14 cellular contexts compared by ENCODE assay signal in the genomic region with DNA sequence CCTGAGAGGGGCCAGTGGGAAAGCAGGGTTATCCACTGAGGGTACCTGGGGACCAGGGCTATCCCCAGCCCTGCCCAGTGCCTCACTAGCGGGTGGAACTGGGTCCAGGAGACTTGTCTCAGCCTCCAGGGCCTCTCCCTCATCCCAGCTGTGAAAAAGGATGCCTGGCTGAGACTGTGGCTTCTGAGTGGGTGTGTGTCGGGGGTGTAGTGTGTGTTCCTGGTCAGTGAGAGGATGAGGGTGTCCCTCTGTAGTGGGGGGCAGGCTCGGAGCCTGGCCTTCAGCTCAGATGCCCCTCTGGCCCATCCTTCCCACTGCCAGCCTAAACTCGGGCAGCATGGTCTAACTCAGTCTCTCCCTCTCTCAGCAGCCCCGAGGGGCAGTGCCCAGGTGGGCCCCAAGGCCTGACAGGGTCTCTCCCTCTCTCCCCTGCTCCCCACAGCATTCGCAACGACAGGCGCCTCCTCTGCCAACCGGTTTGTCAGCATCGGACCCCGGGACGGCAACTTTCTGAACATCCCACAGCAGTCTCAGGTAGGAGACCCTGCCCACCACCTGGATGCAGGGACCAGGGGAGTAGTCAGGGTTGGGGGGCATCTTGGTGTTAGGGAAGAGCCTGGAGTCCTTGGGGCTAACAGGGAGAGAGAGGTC. TPM values are rescaled to one million over a fixed set of nuclear protein-coding genes. Genes with fewer than 3 reads are reported as not detected.
DNase-seq lines count a peak whose midpoint lies in the region; ATAC-seq and TF ChIP-seq lines count a peak whose summit lies in the region.
"Had no signal": no experiment of that assay in that cellular context is flagged by ENCODE, and none has a peak within 500 bp of the region (broad histone marks: within the 10 kb centered on the region; RNA-seq: fewer than 3 reads in every experiment).

No MANE protein-coding gene starts in this region.

- intact Hi-C loops in esophagus squamous epithelium (cut with DNase I), result loop anchor here (5.0 kb wide), 1 partner anchor 108 kb away; no protein-coding TSS in a partner anchor
- intact Hi-C loops in prostate gland (cut with DNase I), result no loop called here

- TF ChIP-seq EP300 in tibial nerve (IDR thresholded peaks at IDR 0.05), result no peak

- H3K4me1 ChIP-seq in esophagus squamous epithelium (peaks cover 12 to 72% (median 36%) of the 10 kb centered on the region in 3 donors), prostate gland (replicated peaks) (peaks cover 5% of the 10 kb centered on the region), tibial nerve (peaks cover 0 to 72% (median 48%) of the 10 kb centered on the region in 4 donors)

- H3K27me3 ChIP-seq in esophagus squamous epithelium (no peaks in the 10 kb centered on the region), prostate gland (replicated peaks; ENCODE audit: insufficient read depth) (no peaks in the 10 kb centered on the region), tibial nerve (no peaks in the 10 kb centered on the region)
- H3K27me3 ChIP-seq: MG63 had no signal

- H3K27ac ChIP-seq in SK-N-MC, result 0 out of 2 replicates have a peak overlapping the region, but pooled peaks have one; percentile 80
- H3K27ac ChIP-seq in esophagus squamous epithelium, result peak overlapping the region; percentile 42 to 94 (median 82)
- H3K27ac ChIP-seq in prostate gland, result peak overlapping the region; percentile 65 to 79
- H3K27ac ChIP-seq in tibial nerve, result peak overlapping the region in 3 of 4 donors; percentile 21 to 88 (median 88)
- H3K27ac ChIP-seq: neutrophil had no signal

- WGBS in esophagus squamous epithelium, 2 donors, result 52 to 93% methylated on average over 2 to 3 of the region's 12 CpGs
- WGBS in prostate gland, result 45% methylated on average over 12 of the region's 12 CpGs
- WGBS in tibial nerve, 2 donors, result 71 to 78% methylated on average over 11 to 12 of the region's 12 CpGs

- no peak for ATAC-seq in GM18498 (IDR thresholded peaks at IDR 0.05; ENCODE audit: unreplicated experiment)

- no peak overlapping the region for H3K9ac ChIP-seq in SK-N-MC (ENCODE audit: insufficient read length)

- TF ChIP-seq POLR2A in esophagus squamous epithelium (IDR thresholded peaks at IDR 0.05), result no peak
- TF ChIP-seq POLR2A in prostate gland (IDR thresholded peaks at IDR 0.05), result no peak
- TF ChIP-seq POLR2A in tibial nerve (IDR thresholded peaks at IDR 0.05), result no peak

- H3K4me3 ChIP-seq in SK-N-MC (no peak overlapping the region), esophagus squamous epithelium (no peak overlapping the region), prostate gland (no peak overlapping the region), tibial nerve (no peak overlapping the region)
- H3K4me3 ChIP-seq: MG63, smooth muscle cell had no signal

- DNase-seq in SK-N-MC (ENCODE audit: low read depth, low spot score) (no peak), esophagus squamous epithelium (lab: John Stamatoyannopoulos, UW) (no peak), prostate gland (ENCODE audit: low spot score) (no peak), tibial nerve (ENCODE audit: low spot score in 2 of 2) (no peak), NCI-H226 (no peak)
- DNase-seq in activated CD4-positive, CD25-positive, alpha-beta regulatory T cell treated with anti-CD3 and anti-CD28 coated beads, Interleukin-2, amount 50 U/mL, for 72 hours, result no peak
- DNase-seq: activated effector memory CD4-positive, alpha-beta T cell treated with anti-CD3 and anti-CD28 coated beads, Interleukin-2, amount 50 U/mL, for 16 hours; HFFc6; NCI-H187; SHP77 treated with DMSO at 0.1 percent for 48 hours had no signal

- TF ChIP-seq CTCF in esophagus squamous epithelium (IDR thresholded peaks at IDR 0.05), result no peak
- TF ChIP-seq CTCF in prostate gland (IDR thresholded peaks at IDR 0.05), result no peak
- TF ChIP-seq CTCF in tibial nerve (IDR thresholded peaks at IDR 0.05), result no peak

- H3K9me3 ChIP-seq in SK-N-MC (ENCODE audit: low read depth, low read length) (no peaks in the 10 kb centered on the region), esophagus squamous epithelium (no peaks in the 10 kb centered on the region), prostate gland (no peaks in the 10 kb centered on the region), tibial nerve (no peaks in the 10 kb centered on the region)
- H3K9me3 ChIP-seq: MG63, neutrophil had no signal

- H3K36me3 ChIP-seq in SK-N-MC (ENCODE audit: insufficient read depth, low read length), result no peaks in the 10 kb centered on the region; the same call in 1 of the 2 replicates
- peaks cover 0 to 89% (median 13%) of the 10 kb centered on the region in 3 donors for H3K36me3 ChIP-seq in esophagus squamous epithelium
- peaks cover under 1 to 7% of the 10 kb centered on the region in 2 donors for H3K36me3 ChIP-seq in prostate gland
- H3K36me3 ChIP-seq in tibial nerve, result peaks cover 0 to 47% (median 0%) of the 10 kb centered on the region in 3 donors
- H3K36me3 ChIP-seq: neutrophil had no signal

RNA-seq across cellular contexts. Expression of gene LYL1, which starts 12.7 kb away (rescaled TPM):
- 10 to 100 TPM in 1 of 4 donors, 1 to 10 TPM in 3; 2.1 to 13.0 (median 3.9) TPM for total RNA-seq in esophagus squamous epithelium
- total RNA-seq in prostate gland, result 10 to 100 TPM in 1 of 2 donors, 1 to 10 TPM in 1; 4.6 to 13.3 TPM
- total RNA-seq in tibial nerve, result 10 to 100 TPM; 21.1 to 43.5 (median 25.8) TPM

RNA-seq across cellular contexts. Expression of gene TRMT1, which starts 26.6 kb away (rescaled TPM):
- total RNA-seq in esophagus squamous epithelium (10 to 100 TPM; 19.4 to 42.5 (median 29.0) TPM), prostate gland (10 to 100 TPM; 23.3 to 55.4 TPM), tibial nerve (10 to 100 TPM; 38.4 to 92.7 (median 49.2) TPM)

RNA-seq across cellular contexts. Expression of gene NACC1, which starts 28.1 kb away (rescaled TPM):
- total RNA-seq in esophagus squamous epithelium (10 to 100 TPM; 26.7 to 45.5 (median 37.1) TPM), prostate gland (10 to 100 TPM; 52.4 to 91.9 TPM), tibial nerve (10 to 100 TPM; 15.3 to 37.1 (median 25.8) TPM)
